12 cellular contexts compared by ENCODE assay signal in genomic region chr6:39003072-39003471, GRCh38. TPM values are rescaled to one million over a fixed set of nuclear protein-coding genes. Genes with fewer than 3 reads are reported as not detected.
DNase-seq lines count a peak whose midpoint lies in the region; ATAC-seq, FAIRE-seq and TF ChIP-seq lines count a peak whose summit lies in the region.
"Had no signal": no experiment of that assay in that cellular context is flagged by ENCODE, and none has a peak within 500 bp of the region (broad histone marks: within the 10 kb centered on the region; RNA-seq: fewer than 3 reads in every experiment).

No MANE protein-coding gene starts in this region.

- H3K4me1 ChIP-seq in breast epithelium, result no peaks in the 10 kb centered on the region
- peaks cover 6 to 16% of the 10 kb centered on the region in 2 experiments for H3K4me1 ChIP-seq in K562 (replicated peaks in 1 of 2; ENCODE audit: control insufficient read depth in 2 of 2, insufficient read depth in 2 of 2, low read length in 2 of 2)

- peaks cover 0 to 12% of the 10 kb centered on the region in 2 donors for H3K27me3 ChIP-seq in breast epithelium
- H3K27me3 ChIP-seq in K562 (ENCODE audit: control insufficient read depth in 2 of 2, insufficient read depth in 2 of 2, low read length in 2 of 2), result peaks cover 19 to 23% of the 10 kb centered on the region in 2 experiments

- no peaks in the 10 kb centered on the region for H3K4me1 Mint-ChIP-seq in MCF 10A (ENCODE audit: insufficient read depth, unreplicated experiment)
- H3K4me1 Mint-ChIP-seq in activated T-helper 17 cell treated with anti-CD3 and anti-CD28 coated beads, Interleukin-2, amount 50 U/mL, for 72 hours, result no peaks in the 10 kb centered on the region
- H3K4me1 Mint-ChIP-seq: nephron had no signal

- H3K27ac Mint-ChIP-seq in MCF 10A (ENCODE audit: low read depth, unreplicated experiment), result no peak overlapping the region
- H3K27ac Mint-ChIP-seq in activated T-helper 17 cell treated with anti-CD3 and anti-CD28 coated beads, Interleukin-2, amount 50 U/mL, for 72 hours, result no peak overlapping the region
- H3K27ac Mint-ChIP-seq: activated naive CD8-positive, alpha-beta T cell; nephron had no signal

- ATAC-seq in K562 (peak; percentile 71), GM21786 (IDR thresholded peaks at IDR 0.05; ENCODE audit: unreplicated experiment) (no peak)
- no peak for ATAC-seq in activated T-helper 17 cell treated with anti-CD3 and anti-CD28 coated beads, Interleukin-2, amount 50 U/mL, for 72 hours (replicated peaks)

- H3K9ac ChIP-seq in K562 (ENCODE audit: insufficient read depth in 1 of 2, low read depth in 2 of 2, low read length in 2 of 2), result no peak overlapping the region

- POLR2A ChIA-PET in MCF 10A (lab: Yijun Ruan, JAX) (interaction anchor here (0.6 kb wide), 1 partner anchor 135 kb away, joined by 4 read pairs; no protein-coding TSS in a partner anchor), K562 (lab: Yijun Ruan, JAX) (no interaction called here)

- 2% methylated on average over 3 of the region's 3 CpGs for WGBS in K562 (ENCODE audit: insufficient coverage, low coverage, missing lambda C conversion rate)

- H3K4me3 ChIP-seq in breast epithelium (no peak overlapping the region), K562 (no peak overlapping the region)

- no peaks in the 10 kb centered on the region for H3K9me3 ChIP-seq in breast epithelium
- H3K9me3 ChIP-seq in K562 (replicated peaks; ENCODE audit: control insufficient read depth, insufficient read depth, low read depth, low read length), result no peaks in the 10 kb centered on the region

- TF ChIP-seq RAD21 in K562 (CRISPR knock-in tag; conservative IDR thresholded peaks at IDR 0.05 in 1 of 2, IDR thresholded peaks at IDR 0.05 in 1 of 2), result peak; percentile 62 to 90

- no peak overlapping the region for H2AFZ ChIP-seq in K562 (ENCODE audit: low read depth, low read length)

- no peak for TF ChIP-seq EP300 in K562 (IDR thresholded peaks at IDR 0.05; ENCODE audit: low read length)

- no peaks in the 10 kb centered on the region for H3K9me3 Mint-ChIP-seq in MCF 10A (ENCODE audit: unreplicated experiment)
- H3K9me3 Mint-ChIP-seq in activated T-helper 17 cell treated with anti-CD3 and anti-CD28 coated beads, Interleukin-2, amount 50 U/mL, for 72 hours, result no peaks in the 10 kb centered on the region

- H3K36me3 Mint-ChIP-seq in MCF 10A (ENCODE audit: insufficient read depth, unreplicated experiment), result no peaks in the 10 kb centered on the region
- no peaks in the 10 kb centered on the region for H3K36me3 Mint-ChIP-seq in activated T-helper 17 cell treated with anti-CD3 and anti-CD28 coated beads, Interleukin-2, amount 50 U/mL, for 72 hours (ENCODE audit: low read depth)
- H3K36me3 Mint-ChIP-seq: activated naive CD8-positive, alpha-beta T cell had no signal

- H3K4me3 Mint-ChIP-seq in MCF 10A (ENCODE audit: unreplicated experiment), result no peak overlapping the region
- no peak overlapping the region for H3K4me3 Mint-ChIP-seq in activated T-helper 17 cell treated with anti-CD3 and anti-CD28 coated beads, Interleukin-2, amount 50 U/mL, for 72 hours
- H3K4me3 Mint-ChIP-seq: activated naive CD8-positive, alpha-beta T cell; nephron had no signal

- no peaks in the 10 kb centered on the region for H3K9me1 ChIP-seq in K562 (ENCODE audit: control insufficient read depth, insufficient read depth, low read length)

- intact Hi-C loops in MCF 10A (cut with micrococcal nuclease) (no loop called here), breast epithelium (cut with DNase I; ENCODE audit: low total_unique reads) (no loop called here), K562 (cut with micrococcal nuclease) (loop anchor here (1.0 to 2.0 kb wide), 2 partner anchors 90 to 99 kb away; no protein-coding TSS in a partner anchor)

- TF ChIP-seq POLR2A in breast epithelium (IDR thresholded peaks at IDR 0.05) (no peak), K562 (conservative IDR thresholded peaks at IDR 0.05) (no peak)

- CTCF ChIA-PET in MCF 10A (lab: Yijun Ruan, JAX) (interaction anchor here (0.8 to 1.5 kb wide), 4 partner anchors 25 to 164 kb away, joined by 3 to 5 read pairs (median 4); no protein-coding TSS in a partner anchor), K562 (lab: Yijun Ruan, JAX; ENCODE audit: low intra/inter-chr PET ratio) (interaction anchor here (0.7 to 1.1 kb wide), 3 partner anchors 50 to 101 kb away, joined by 4 to 5 read pairs (median 4); no protein-coding TSS in a partner anchor)

- no peak overlapping the region for H3K4me2 ChIP-seq in K562 (ENCODE audit: insufficient read depth, low read length)

- BruUV-seq in MCF 10A (replicated peaks; lab: Mats Ljungman, UMichigan) (no TSS peak), K562 (replicated peaks; lab: Mats Ljungman, UMichigan) (no TSS peak)

- DNase-seq in MCF 10A (ENCODE audit: unreplicated experiment), result peak; percentile 18
- no peak for DNase-seq in breast epithelium (ENCODE audit: low spot score in 2 of 2)
- DNase-seq in NAMALWA (ENCODE audit: low spot score), result peak; percentile 31
- peak; percentile 28 to 67 (median 46) for DNase-seq in K562 (ENCODE audit: extremely low read depth in 1 of 4, low spot score in 3 of 4)
- DNase-seq in renal cortical epithelial cell (ENCODE audit: low read depth), result peak; percentile 1
- DNase-seq in activated CD8-positive, alpha-beta memory T cell treated with anti-CD3 and anti-CD28 coated beads, Interleukin-2, amount 50 U/mL, for 48 hours, result no peak
- DNase-seq: NCI-H187 had no signal

- FAIRE-seq in K562 (lab: Jason Lieb, UNC), result no peak

- TF ChIP-seq CTCF in MCF 10A (IDR thresholded peaks at IDR 0.05; ENCODE audit: unreplicated experiment), result no peak
- no peak for TF ChIP-seq CTCF in breast epithelium (IDR thresholded peaks at IDR 0.05)
- peak; percentile 73 to 78 (median 76) for TF ChIP-seq CTCF in K562 (IDR thresholded peaks at IDR 0.05 in 2 of 3, conservative IDR thresholded peaks at IDR 0.05 in 1 of 3; ENCODE audit: insufficient read depth in 2 of 3, low read depth in 1 of 3, low read length in 3 of 3)

- no peak overlapping the region for H3K27ac ChIP-seq in breast epithelium
- no peak overlapping the region for H3K27ac ChIP-seq in K562 (ENCODE audit: extremely low read depth, low read depth, low read length)

- H3K27me3 Mint-ChIP-seq in MCF 10A (ENCODE audit: insufficient read depth, unreplicated experiment), result peaks cover 85% of the 10 kb centered on the region
- peaks cover 28% of the 10 kb centered on the region for H3K27me3 Mint-ChIP-seq in activated T-helper 17 cell treated with anti-CD3 and anti-CD28 coated beads, Interleukin-2, amount 50 U/mL, for 72 hours

- no peaks in the 10 kb centered on the region for H3K79me2 ChIP-seq in K562 (ENCODE audit: control insufficient read depth, insufficient read depth, low read length)

- H3K36me3 ChIP-seq in breast epithelium, result no peaks in the 10 kb centered on the region
- H3K36me3 ChIP-seq in K562 (ENCODE audit: control insufficient read depth, insufficient read depth, low read length), result no peaks in the 10 kb centered on the region

- in situ Hi-C loops in K562 (cut with MboI), result no loop called here

- H4K20me1 ChIP-seq in K562 (replicated peaks; ENCODE audit: control insufficient read depth, insufficient read depth, low read length), result no peaks in the 10 kb centered on the region

TF ChIP-seq in K562, 482 proteins besides CTCF, POLR2A, EP300 and RAD21 (continues in another document):
- 0 out of 2 replicates have a peak, but pooled peaks have one; percentile 27 for TF ChIP-seq ARID2 (IDR thresholded peaks at IDR 0.05)
- TF ChIP-seq, protein P1, sequence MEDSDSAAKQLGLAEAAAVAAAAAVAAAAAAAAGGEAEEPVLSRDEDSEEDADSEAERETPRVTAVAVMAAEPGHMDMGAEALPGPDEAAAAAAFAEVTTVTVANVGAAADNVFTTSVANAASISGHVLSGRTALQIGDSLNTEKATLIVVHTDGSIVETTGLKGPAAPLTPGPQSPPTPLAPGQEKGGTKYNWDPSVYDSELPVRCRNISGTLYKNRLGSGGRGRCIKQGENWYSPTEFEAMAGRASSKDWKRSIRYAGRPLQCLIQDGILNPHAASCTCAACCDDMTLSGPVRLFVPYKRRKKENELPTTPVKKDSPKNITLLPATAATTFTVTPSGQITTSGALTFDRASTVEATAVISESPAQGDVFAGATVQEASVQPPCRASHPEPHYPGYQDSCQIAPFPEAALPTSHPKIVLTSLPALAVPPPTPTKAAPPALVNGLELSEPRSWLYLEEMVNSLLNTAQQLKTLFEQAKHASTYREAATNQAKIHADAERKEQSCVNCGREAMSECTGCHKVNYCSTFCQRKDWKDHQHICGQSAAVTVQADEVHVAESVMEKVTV (CRISPR knock-in tag; IDR thresholded peaks at IDR 0.05), result 0 out of 2 replicates have a peak, but pooled peaks have one; percentile 14
- no peak for TF ChIP-seq BHLHE40 (IDR thresholded peaks at IDR 0.05; ENCODE audit: low read length)
- TF ChIP-seq SOX6 (IDR thresholded peaks at IDR 0.05), result no peak
- peak; percentile 65 for TF ChIP-seq SMC3 (conservative IDR thresholded peaks at IDR 0.05; ENCODE audit: insufficient read depth, low read depth, low read length)
- TF ChIP-seq POU5F1 (IDR thresholded peaks at IDR 0.05; ENCODE audit: borderline replicate concordance, low read depth, low read length, partially characterized antibody), result no peak

RNA-seq across cellular contexts. Expression of gene GLP1R, which starts 45.5 kb away (rescaled TPM):
- total RNA-seq in MCF 10A (2022), result not detected in 2 replicates
- under 1 TPM in 2 of 3 donors, not detected in 1; 0.33 to 0.73 TPM for total RNA-seq in breast epithelium
- not detected in 2 replicates for total RNA-seq in K562 (2011; cell fraction: chromatin; rRNA removed; ENCODE audit: low replicate concordance)
- total RNA-seq in K562 (2011; cell fraction: nucleolus; rRNA removed), result not detected in 2 replicates
- total RNA-seq in K562 (2011; cell fraction: nucleoplasm; rRNA removed), result not detected in 2 replicates
- total RNA-seq in K562 (2014; rRNA removed), result not detected in 2 replicates
- total RNA-seq in K562 (2014; rRNA removed; fragmentation: Illumina TruSeq; extraction: Trizol), result not detected in 2 replicates
- not detected in 2 replicates for total RNA-seq in K562 (2015; rRNA removed; fragmentation: Illumina TruSeq; extraction: Trizol)
- total RNA-seq in K562 (2021), result not detected in 2 replicates
- not detected in 2 replicates for polyA plus RNA-seq in K562 (2011; rRNA removed)
- polyA plus RNA-seq in K562 (2011; cell fraction: cytosol; rRNA removed), result not detected in 2 replicates
- not detected in 2 replicates for polyA plus RNA-seq in K562 (2011; cell fraction: nucleus; rRNA removed)
- polyA plus RNA-seq in K562 (2012), result not detected in 2 replicates
- not detected in 2 replicates for polyA plus RNA-seq in K562 (2014; fragmentation: Illumina TruSeq; extraction: Trizol)
- polyA plus RNA-seq in K562 (2014; fragmentation: Nextera tagmentation; extraction: Ambion mirVana), result not detected
- not detected in 2 replicates for polyA plus RNA-seq in K562 (2014; rRNA removed)
- not detected in 2 replicates for polyA minus RNA-seq in K562 (2011; rRNA and poly(A)+ RNA removed)
- polyA minus RNA-seq in K562 (2011; cell fraction: cytosol; rRNA and poly(A)+ RNA removed), result not detected in 2 replicates
- not detected in 2 replicates for polyA minus RNA-seq in K562 (2011; cell fraction: nucleus; rRNA and poly(A)+ RNA removed)
- not detected in 2 replicates for total RNA-seq in renal cortical epithelial cell
- not detected for total RNA-seq in activated T-helper 17 cell treated with anti-CD3 and anti-CD28 coated beads, Interleukin-2, amount 50 U/mL, for 72 hours
- total RNA-seq: T-helper 2 cell treated with Interferon-gamma antibody and Interleukin-4, amounts not matched to agents 100 ng/mL and 5 ng/mL, for 36 hours had no signal

Comparison
In these comparisons a context has a peak if more than half of its experiments do, and no peak if none do; other contexts are left out.
1. DNase-seq: peak in MCF 10A (single experiment), NAMALWA (single experiment), K562 (4 of 4) and renal cortical epithelial cell (single experiment); none in breast epithelium (0 of 2) and activated CD8-positive, alpha-beta memory T cell treated with anti-CD3 and anti-CD28 coated beads, Interleukin-2, amount 50 U/mL, for 48 hours (single experiment).
2. CTCF ChIP-seq: peak in K562 (3 of 3); none in MCF 10A (single experiment) and breast epithelium (0 of 3).